11 cellular contexts compared by ENCODE assay signal in the genomic region with DNA sequence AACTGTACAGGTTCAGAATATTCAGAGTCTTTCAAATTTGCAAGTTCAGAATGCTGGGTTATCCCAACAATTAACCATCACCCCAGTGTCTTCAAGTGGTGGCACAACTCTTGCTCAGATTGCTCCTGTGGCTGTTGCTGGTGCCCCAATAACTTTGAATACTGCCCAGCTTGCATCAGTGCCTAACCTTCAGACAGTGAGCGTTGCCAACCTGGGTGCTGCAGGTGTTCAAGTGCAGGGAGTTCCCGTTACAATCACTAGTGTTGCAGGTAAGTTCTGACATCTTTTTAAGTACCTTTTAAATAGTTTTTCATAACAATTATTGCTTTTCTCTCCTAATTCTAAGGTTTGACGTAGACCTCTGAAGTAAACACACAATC. TPM values are rescaled to one million over a fixed set of nuclear protein-coding genes. Genes with fewer than 3 reads are reported as not detected.
A peak's percentile ranks its signal among the peaks of the same experiment; 100 is the strongest.
DNase-seq lines count a peak whose midpoint lies in the region; TF ChIP-seq lines count a peak whose summit lies in the region.
"Had no signal": no experiment of that assay in that cellular context is flagged by ENCODE, and none has a peak within 500 bp of the region (broad histone marks: within the 10 kb centered on the region; RNA-seq: fewer than 3 reads in every experiment).

No MANE protein-coding gene starts in this region.

- WGBS in GM23248 (ENCODE audit: low coverage in 1 of 2, low lambda C conversion rate in 2 of 2, missing lambda C conversion rate in 2 of 2), 2 experiments = 93 to 97% methylated on average over 3 of the region's 3 CpGs

- no peaks in the 10 kb centered on the region for H3K4me1 ChIP-seq in HEK293 (ENCODE audit: control insufficient read depth, insufficient read depth, low read length)
- H3K4me1 ChIP-seq in GM23248 (ENCODE audit: insufficient read depth) = 0 out of 2 replicates have a peak, but pooled peaks cover 4% of the 10 kb centered on the region
- H3K4me1 ChIP-seq in ascending aorta = peaks cover 0 to 6% of the 10 kb centered on the region in 2 donors

- no peak overlapping the region for H3K4me2 ChIP-seq in GM23248 (ENCODE audit: unreplicated experiment)

- CTCF ChIA-PET in HEK293 (lab: Yijun Ruan, JAX) = interaction anchor here (1.1 kb wide), 1 partner anchor 168 kb away, joined by 3 read pairs; no protein-coding TSS in a partner anchor

- H3K36me3 ChIP-seq in HEK293 (ENCODE audit: control insufficient read depth in 2 of 2, insufficient read depth in 1 of 2, low read length in 2 of 2) = peaks cover 0 to 7% of the 10 kb centered on the region in 2 experiments; a peak in 1 of 3 replicates
- no peaks in the 10 kb centered on the region for H3K36me3 ChIP-seq in GM23248 (ENCODE audit: low read depth)
- no peaks in the 10 kb centered on the region for H3K36me3 ChIP-seq in ascending aorta

- POLR2A ChIA-PET in HEK293 (lab: Yijun Ruan, JAX) = no interaction called here

- no peak overlapping the region for H3K27ac ChIP-seq in HEK293 (ENCODE audit: extremely low read depth, low read depth, low read length)
- no peak overlapping the region for H3K27ac ChIP-seq in GM23248
- H3K27ac ChIP-seq in ascending aorta = no peak overlapping the region

- H3K9ac ChIP-seq in GM23248 = no peak overlapping the region

- DNase-seq in NCI-H1092 treated with DMSO at 0.1 percent for 48 hours (lab: John Stamatoyannopoulos, UW) (peak; percentile 8), NCI-H1092 (lab: John Stamatoyannopoulos, UW) (no peak), GM23248 (no peak), NCI-H1930 (lab: John Stamatoyannopoulos, UW) (no peak), ascending aorta (ENCODE audit: low spot score in 2 of 2) (no peak)
- DNase-seq in activated naive CD8-positive, alpha-beta T cell treated with anti-CD3 and anti-CD28 coated beads for 36 hours = no peak
- DNase-seq: MV-4-11; stimulated activated naive CD4-positive, alpha-beta T cell treated with Interleukin-2 at 50 U/mL for 16 hours had no signal

- H4K20me1 ChIP-seq in GM23248 (ENCODE audit: insufficient read depth) = no peaks in the 10 kb centered on the region

- no peaks in the 10 kb centered on the region for H3K9me2 ChIP-seq in GM23248 (ENCODE audit: insufficient read depth)

- no peaks in the 10 kb centered on the region for H3K79me2 ChIP-seq in GM23248 (ENCODE audit: insufficient read depth)

- H3K9me3 Mint-ChIP-seq in activated naive CD8-positive, alpha-beta T cell treated with anti-CD3 and anti-CD28 coated beads for 36 hours = no peaks in the 10 kb centered on the region
- no peaks in the 10 kb centered on the region for H3K9me3 Mint-ChIP-seq in nephron
- H3K9me3 Mint-ChIP-seq: mesothelial cell of epicardium had no signal

- peak overlapping the region; percentile 51 for H3K4me3 Mint-ChIP-seq in activated naive CD8-positive, alpha-beta T cell treated with anti-CD3 and anti-CD28 coated beads for 36 hours
- H3K4me3 Mint-ChIP-seq in nephron = peak overlapping the region; percentile 96 to 99 (median 98)
- H3K4me3 Mint-ChIP-seq: mesothelial cell of epicardium had no signal

- H3K9me3 ChIP-seq in HEK293 (ENCODE audit: control insufficient read depth, insufficient read depth, low read depth, low read length) (no peaks in the 10 kb centered on the region), GM23248 (ENCODE audit: low read depth) (no peaks in the 10 kb centered on the region), ascending aorta (no peaks in the 10 kb centered on the region)

- H3K36me3 Mint-ChIP-seq in activated naive CD8-positive, alpha-beta T cell treated with anti-CD3 and anti-CD28 coated beads for 36 hours = peaks cover 40% of the 10 kb centered on the region
- H3K36me3 Mint-ChIP-seq in nephron (ENCODE audit: low read depth) = peaks cover 5% of the 10 kb centered on the region
- H3K36me3 Mint-ChIP-seq: mesothelial cell of epicardium had no signal

- no peak overlapping the region for H2AFZ ChIP-seq in GM23248

- no peak for TF ChIP-seq CTCF in HEK293 (tag by site-specific recombination; IDR thresholded peaks at IDR 0.05)
- no peak for TF ChIP-seq CTCF in nephron (IDR thresholded peaks at IDR 0.05; ENCODE audit: unreplicated experiment in 3 of 3)
- TF ChIP-seq CTCF in ascending aorta (IDR thresholded peaks at IDR 0.05) = no peak

- H3K27ac Mint-ChIP-seq in activated naive CD8-positive, alpha-beta T cell treated with anti-CD3 and anti-CD28 coated beads for 36 hours = no peak overlapping the region
- peak overlapping the region in 1 of 3 experiments; percentile 53 for H3K27ac Mint-ChIP-seq in nephron
- H3K27ac Mint-ChIP-seq: mesothelial cell of epicardium had no signal

- H3K27me3 Mint-ChIP-seq in activated naive CD8-positive, alpha-beta T cell treated with anti-CD3 and anti-CD28 coated beads for 36 hours = no peaks in the 10 kb centered on the region
- no peaks in the 10 kb centered on the region for H3K27me3 Mint-ChIP-seq in nephron (ENCODE audit: low read depth)

- in situ Hi-C loops in GM23248 (cut with MboI) = no loop called here

- H3K4me3 ChIP-seq in HEK293 (ENCODE audit: low read depth, low read length) (no peak overlapping the region), GM23248 (no peak overlapping the region), ascending aorta (peak overlapping the region in 1 of 2 donors; percentile 5)

- H3K27me3 ChIP-seq in GM23248 (replicated peaks; ENCODE audit: insufficient read depth) = no peaks in the 10 kb centered on the region
- H3K27me3 ChIP-seq in ascending aorta = no peaks in the 10 kb centered on the region

- no peaks in the 10 kb centered on the region for H3F3A ChIP-seq in GM23248 (ENCODE audit: insufficient read depth)

- intact Hi-C loops in ascending aorta (cut with DNase I) = no loop called here

- peaks cover 56% of the 10 kb centered on the region for H3K4me1 Mint-ChIP-seq in activated naive CD8-positive, alpha-beta T cell treated with anti-CD3 and anti-CD28 coated beads for 36 hours
- H3K4me1 Mint-ChIP-seq in nephron = peaks cover 34% of the 10 kb centered on the region

TF ChIP-seq in HEK293, 187 proteins besides CTCF, POLR2A, EP300 and RAD21:
- TF ChIP-seq, protein P1, sequence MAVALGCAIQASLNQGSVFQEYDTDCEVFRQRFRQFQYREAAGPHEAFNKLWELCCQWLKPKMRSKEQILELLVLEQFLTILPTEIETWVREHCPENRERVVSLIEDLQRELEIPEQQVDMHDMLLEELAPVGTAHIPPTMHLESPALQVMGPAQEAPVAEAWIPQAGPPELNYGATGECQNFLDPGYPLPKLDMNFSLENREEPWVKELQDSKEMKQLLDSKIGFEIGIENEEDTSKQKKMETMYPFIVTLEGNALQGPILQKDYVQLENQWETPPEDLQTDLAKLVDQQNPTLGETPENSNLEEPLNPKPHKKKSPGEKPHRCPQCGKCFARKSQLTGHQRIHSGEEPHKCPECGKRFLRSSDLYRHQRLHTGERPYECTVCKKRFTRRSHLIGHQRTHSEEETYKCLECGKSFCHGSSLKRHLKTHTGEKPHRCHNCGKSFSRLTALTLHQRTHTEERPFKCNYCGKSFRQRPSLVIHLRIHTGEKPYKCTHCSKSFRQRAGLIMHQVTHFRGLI (tag by site-specific recombination; IDR thresholded peaks at IDR 0.05) = no peak
- peak; percentile 9; the same call in 1 of the 2 replicates for TF ChIP-seq ZBTB17 (tag by site-specific recombination; IDR thresholded peaks at IDR 0.05)

RNA-seq across cellular contexts. Expression of a gene that starts 2.7 kb away (rescaled TPM):
- total RNA-seq in activated naive CD8-positive, alpha-beta T cell treated with anti-CD3 and anti-CD28 coated beads for 36 hours = 10 to 100 TPM; 17.6 to 18.0 TPM
- 3.5 and 4.7 TPM in 2 replicates for total RNA-seq in GM23248 (2014; rRNA removed; shearing (Covaris generic))
- 2.1 and 2.3 TPM in 2 replicates for polyA plus RNA-seq in GM23248 (2016; fragmentation: Nextera tagmentation; extraction: Ambion mirVana)
- 2.9 TPM for total RNA-seq in ascending aorta
